9 cellular contexts compared by ENCODE assay signal in genomic region chr3:184300377-184300717, GRCh38. TPM values are rescaled to one million over a fixed set of nuclear protein-coding genes. Genes with fewer than 3 reads are reported as not detected.
DNase-seq lines count a peak whose midpoint lies in the region; ATAC-seq and TF ChIP-seq lines count a peak whose summit lies in the region.
"Had no signal": no experiment of that assay in that cellular context is flagged by ENCODE, and none has a peak within 500 bp of the region (broad histone marks: within the 10 kb centered on the region; RNA-seq: fewer than 3 reads in every experiment).

No MANE protein-coding gene starts in this region.

- H3K9me3 Mint-ChIP-seq in nephron = no peaks in the 10 kb centered on the region

- H3K27me3 Mint-ChIP-seq in nephron (ENCODE audit: low read depth) = peaks cover 7% of the 10 kb centered on the region

- peaks cover 34% of the 10 kb centered on the region for H3K4me1 ChIP-seq in DND-41 (ENCODE audit: insufficient read depth, low read length)

- H3K4me3 ChIP-seq in DND-41 (ENCODE audit: low read depth in 1 of 2, low read length in 2 of 2) (peak overlapping the region; percentile 51 to 92; a peak in 3 of 4 replicates), choroid plexus epithelial cell (ENCODE audit: low read depth, low read length) (peak overlapping the region; percentile 93)

- no peak for ATAC-seq in DND-41 (ENCODE audit: insufficient read depth, low read depth)

- peaks cover 47% of the 10 kb centered on the region for H3K36me3 Mint-ChIP-seq in nephron (ENCODE audit: low read depth)

- peaks cover 14% of the 10 kb centered on the region for H3K4me1 Mint-ChIP-seq in nephron

- H3K9ac ChIP-seq in DND-41 (ENCODE audit: low read depth, low read length) = peak overlapping the region; percentile 81

- TF ChIP-seq CTCF in DND-41 (IDR thresholded peaks at IDR 0.05; ENCODE audit: borderline replicate concordance, extremely low read depth, low read length, poor library complexity, severe bottlenecking) (no peak), choroid plexus epithelial cell (conservative IDR thresholded peaks at IDR 0.05; ENCODE audit: low read depth, low read length) (no peak), nephron (IDR thresholded peaks at IDR 0.05; ENCODE audit: unreplicated experiment in 3 of 3) (no peak)

- H3K79me2 ChIP-seq in DND-41 (ENCODE audit: insufficient read depth, low read length) = peaks cover 49% of the 10 kb centered on the region

- H3K4me2 ChIP-seq in DND-41 (ENCODE audit: insufficient read depth, low read length) = peak overlapping the region; percentile 73

- intact Hi-C loops in posterior vena cava (cut with DNase I) = no loop called here

- H3K4me3 Mint-ChIP-seq in nephron = peak overlapping the region; percentile 99

- H4K20me1 ChIP-seq in DND-41 (ENCODE audit: insufficient read depth, low read length) = peaks cover 32% of the 10 kb centered on the region; the same call in 1 of the 2 replicates

- DNase-seq in DND-41 (no peak), M059J (ENCODE audit: low read depth) (peak; percentile 82), choroid plexus epithelial cell (ENCODE audit: low read depth) (peak; percentile 27), posterior vena cava (ENCODE audit: low spot score) (no peak), SIG-M5 (lab: John Stamatoyannopoulos, UW) (no peak), GM19240 (ENCODE audit: insufficient read length, low spot score) (no peak), HuH-7.5 (ENCODE audit: low spot score) (no peak)
- DNase-seq: NCI-H1694 had no signal

- peak overlapping the region in 2 of 3 experiments; percentile 67 to 92 for H3K27ac Mint-ChIP-seq in nephron

- H3K36me3 ChIP-seq in DND-41 (ENCODE audit: insufficient read depth, low read length) = peaks cover 60% of the 10 kb centered on the region

- no peaks in the 10 kb centered on the region for H3K9me3 ChIP-seq in DND-41 (ENCODE audit: insufficient read depth, low read length, severe bottlenecking)

- H3K27me3 ChIP-seq in DND-41 (ENCODE audit: insufficient read depth, low read length, poor library complexity) = no peaks in the 10 kb centered on the region

- H2AFZ ChIP-seq in DND-41 (ENCODE audit: low read depth, low read length) = no peak overlapping the region

- H3K27ac ChIP-seq in DND-41 (ENCODE audit: low read length) = peak overlapping the region; percentile 78; the same call in 1 of the 2 replicates

RNA-seq across cellular contexts. Expression of gene PSMD2, which starts 1.3 kb away (rescaled TPM):
- 902 and 1,026 TPM in 2 replicates for total RNA-seq in M059J (2014; rRNA removed; shearing (Covaris generic))
- 100 to 1,000 TPM; 128 to 163 TPM for total RNA-seq in posterior vena cava

RNA-seq across cellular contexts. Expression of gene EIF4G1, which starts 14.1 kb away (rescaled TPM):
- total RNA-seq in M059J (2014; rRNA removed; shearing (Covaris generic)) = 231 and 422 TPM in 2 replicates
- total RNA-seq in posterior vena cava = 100 to 1,000 TPM; 273 to 325 TPM

RNA-seq across cellular contexts. Expression of gene ECE2, which starts 24.5 kb away (rescaled TPM):
- total RNA-seq in M059J (2014; rRNA removed; shearing (Covaris generic)) = not detected in 2 replicates
- total RNA-seq in posterior vena cava = not detected

RNA-seq across cellular contexts. Expression of gene FAM131A, which starts 37.1 kb away (rescaled TPM):
- total RNA-seq in M059J (2014; rRNA removed; shearing (Covaris generic)) = 14.1 and 24.6 TPM in 2 replicates
- 10 to 100 TPM; 30.4 to 37.4 TPM for total RNA-seq in posterior vena cava

RNA-seq across cellular contexts. Expression of gene CAMK2N2, which starts 39.0 kb away (rescaled TPM):
- total RNA-seq in M059J (2014; rRNA removed; shearing (Covaris generic)) = 1.1 TPM in 1 of 2 replicates, not detected in the other
- total RNA-seq in posterior vena cava = under 1 TPM in 1 of 2 donors, not detected in 1; 0.24 TPM

Comparison
In these comparisons a context has a peak if more than half of its experiments do, and no peak if none do; other contexts are left out.
1. DNase-seq: peak in M059J (single experiment) and choroid plexus epithelial cell (single experiment); none in DND-41 (single experiment), posterior vena cava (single experiment), SIG-M5 (single experiment), GM19240 (single experiment) and HuH-7.5 (single experiment).